3 cellular contexts compared by ENCODE assay signal in genomic region chr3:142434503-142434902, GRCh38.
TF ChIP-seq lines count a peak whose summit lies in the region.

No MANE protein-coding gene starts in this region.

TF ChIP-seq in K562, 482 proteins besides CTCF, POLR2A, EP300 and RAD21:
- TF ChIP-seq LEF1 (IDR thresholded peaks at IDR 0.05) = no peak
- TF ChIP-seq ATF3 (IDR thresholded peaks at IDR 0.05) = peak; percentile 78
- TF ChIP-seq ATF3 (CRISPR knock-in tag; conservative IDR thresholded peaks at IDR 0.05) = no peak

TF ChIP-seq in HepG2, 621 proteins besides CTCF, POLR2A, EP300 and RAD21 (continues in another document):
- TF ChIP-seq HNRNPH1 (optimal IDR thresholded peaks at IDR 0.05; ENCODE audit: low read depth, low read length) (no peak), FOXA3 (CRISPR knock-in tag; IDR thresholded peaks at IDR 0.05) (0 out of 2 replicates have a peak, but pooled peaks have one; percentile 20), ZNF614 (CRISPR knock-in tag; IDR thresholded peaks at IDR 0.05; ENCODE audit: borderline replicate concordance) (no peak), NR2F2 (IDR thresholded peaks at IDR 0.05; ENCODE audit: borderline replicate concordance, low read depth) (no peak), POGZ (CRISPR knock-in tag; IDR thresholded peaks at IDR 0.05) (no peak), FOXP1 (IDR thresholded peaks at IDR 0.05) (no peak), FOXP1 (CRISPR knock-in tag; IDR thresholded peaks at IDR 0.05) (peak; percentile 30; the same call in 1 of the 2 replicates), CEBPG (CRISPR knock-in tag; IDR thresholded peaks at IDR 0.05) (peak; percentile 89), ZNF253 (CRISPR knock-in tag; IDR thresholded peaks at IDR 0.05; ENCODE audit: borderline replicate concordance) (no peak), HNF4A (CRISPR knock-in tag; IDR thresholded peaks at IDR 0.05) (peak; percentile 70), TBX2 (CRISPR knock-in tag; IDR thresholded peaks at IDR 0.05; ENCODE audit: borderline replicate concordance) (no peak), MLLT10 (CRISPR knock-in tag; IDR thresholded peaks at IDR 0.05) (no peak), SAP130 (CRISPR knock-in tag; IDR thresholded peaks at IDR 0.05; ENCODE audit: low read depth) (peak; percentile 25; the same call in 1 of the 2 replicates), AKAP8 (CRISPR knock-in tag; IDR thresholded peaks at IDR 0.05) (no peak), ZNF329 (CRISPR knock-in tag; IDR thresholded peaks at IDR 0.05; ENCODE audit: low read depth) (no peak), CSRNP2 (CRISPR knock-in tag; conservative IDR thresholded peaks at IDR 0.05; ENCODE audit: low read depth) (no peak), MAX (IDR thresholded peaks at IDR 0.05) (0 out of 2 replicates have a peak, but pooled peaks have one; percentile 17), RARA (CRISPR knock-in tag; IDR thresholded peaks at IDR 0.05) (0 out of 2 replicates have a peak, but pooled peaks have one; percentile 21), NCOR1 (IDR thresholded peaks at IDR 0.05; ENCODE audit: borderline replicate concordance, low read length) (peak; percentile 60; the same call in 1 of the 2 replicates), ATF3 (CRISPR knock-in tag; IDR thresholded peaks at IDR 0.05) (peak; percentile 72; the same call in 1 of the 2 replicates), GATAD2A (CRISPR knock-in tag; IDR thresholded peaks at IDR 0.05) (peak; percentile 83), KLF15 (CRISPR knock-in tag; IDR thresholded peaks at IDR 0.05; ENCODE audit: borderline replicate concordance) (no peak), SP1 (IDR thresholded peaks at IDR 0.05) (no peak), SP1 (CRISPR knock-in tag; IDR thresholded peaks at IDR 0.05) (no peak), ZNF281 (CRISPR knock-in tag; IDR thresholded peaks at IDR 0.05; ENCODE audit: borderline replicate concordance) (no peak), ATF2 (CRISPR knock-in tag; IDR thresholded peaks at IDR 0.05) (0 out of 2 replicates have a peak, but pooled peaks have one; percentile 31), ZNF713 (CRISPR knock-in tag; IDR thresholded peaks at IDR 0.05) (no peak), SNAI1 (CRISPR knock-in tag; IDR thresholded peaks at IDR 0.05; ENCODE audit: borderline replicate concordance) (no peak), MAF1 (CRISPR knock-in tag; IDR thresholded peaks at IDR 0.05; ENCODE audit: borderline replicate concordance) (no peak), THAP8 (CRISPR knock-in tag; IDR thresholded peaks at IDR 0.05; ENCODE audit: borderline replicate concordance) (no peak)

TF ChIP-seq in SK-N-SH treated with all-trans-retinoic acid at 6 μM for 48 hours, 23 proteins besides CTCF, POLR2A, EP300 and RAD21:
- TF ChIP-seq ZC3H10 (CRISPR knock-in tag; IDR thresholded peaks at IDR 0.05) (no peak), CSDC2 (CRISPR knock-in tag; IDR thresholded peaks at IDR 0.05) (no peak), PATZ1 (CRISPR knock-in tag; IDR thresholded peaks at IDR 0.05; ENCODE audit: borderline replicate concordance) (no peak), ESRRG (CRISPR knock-in tag; IDR thresholded peaks at IDR 0.05) (no peak), ZNF565 (CRISPR knock-in tag; conservative IDR thresholded peaks at IDR 0.05; ENCODE audit: low read depth) (no peak), OSR1 (CRISPR knock-in tag; IDR thresholded peaks at IDR 0.05) (no peak), CSRNP3 (CRISPR knock-in tag; IDR thresholded peaks at IDR 0.05) (no peak), ZFP30 (CRISPR knock-in tag; IDR thresholded peaks at IDR 0.05) (no peak), BACH2 (CRISPR knock-in tag; IDR thresholded peaks at IDR 0.05; ENCODE audit: borderline replicate concordance) (no peak), ZNF8 (CRISPR knock-in tag; IDR thresholded peaks at IDR 0.05) (no peak), TOX (CRISPR knock-in tag; IDR thresholded peaks at IDR 0.05; ENCODE audit: borderline replicate concordance) (no peak), TCF4 (CRISPR knock-in tag; IDR thresholded peaks at IDR 0.05; ENCODE audit: borderline replicate concordance) (no peak), PPARA (CRISPR knock-in tag; IDR thresholded peaks at IDR 0.05; ENCODE audit: borderline replicate concordance) (no peak), RARB (CRISPR knock-in tag; IDR thresholded peaks at IDR 0.05) (no peak), TSHZ2 (CRISPR knock-in tag; IDR thresholded peaks at IDR 0.05) (no peak), ARNTL (CRISPR knock-in tag; IDR thresholded peaks at IDR 0.05; ENCODE audit: borderline replicate concordance, low read depth) (no peak)
